Comparison of ENCODE assay signal across 19 cellular contexts in genomic region chr11:102467080-102467708, GRCh38. TPM values are rescaled to one million over a fixed set of nuclear protein-coding genes. Genes with fewer than 3 reads are reported as not detected.
DNase-seq lines count a peak whose midpoint lies in the region; ATAC-seq, FAIRE-seq and TF ChIP-seq lines count a peak whose summit lies in the region.
"Had no signal": no experiment of that assay in that cellular context is flagged by ENCODE, and none has a peak within 500 bp of the region (broad histone marks: within the 10 kb centered on the region; RNA-seq: fewer than 3 reads in every experiment).

No MANE protein-coding gene starts in this region.

- H3K27me3 ChIP-seq in foreskin keratinocyte, result no peaks in the 10 kb centered on the region
- no peaks in the 10 kb centered on the region for H3K27me3 ChIP-seq in right lobe of liver
- no peaks in the 10 kb centered on the region for H3K27me3 ChIP-seq in HepG2 (ENCODE audit: control insufficient read depth in 1 of 2, insufficient read depth in 2 of 2, low read length in 2 of 2)
- H3K27me3 ChIP-seq: spleen had no signal

- WGBS in right lobe of liver (ENCODE audit: insufficient coverage, low coverage, low lambda C conversion rate, missing lambda C conversion rate), result 96% methylated on average over 3 of the region's 4 CpGs
- 99% methylated on average over 4 of the region's 4 CpGs for WGBS in HepG2 (ENCODE audit: low lambda C conversion rate)

- intact Hi-C loops in OCI-LY7 (cut with micrococcal nuclease; ENCODE audit: unreplicated experiment), result no loop called here
- intact Hi-C loops in right lobe of liver (cut with DNase I), result no loop called here
- intact Hi-C loops in HepG2 (cut with micrococcal nuclease; ENCODE audit: unreplicated experiment), result no loop called here

- no peak for TF ChIP-seq POLR2A in right lobe of liver (IDR thresholded peaks at IDR 0.05)
- TF ChIP-seq POLR2A in HepG2 (IDR thresholded peaks at IDR 0.05; ENCODE audit: insufficient read depth in 1 of 2, low read depth in 2 of 2, low read length in 2 of 2), result no peak

- in situ Hi-C loops in HepG2 (cut with HindIII; ENCODE audit: extremely low pct_ligation_motif_present, low pct_unique_long_range_greater_than_20kb), result no loop called here

- TF ChIP-seq RAD21 in HepG2 (CRISPR knock-in tag; IDR thresholded peaks at IDR 0.05), result no peak

- POLR2A ChIA-PET in OCI-LY7 (lab: Charles Lee) (interaction anchor here (1.1 to 2.7 kb wide), 12 partner anchors 9 to 146 kb away, joined by 3 to 14 read pairs (median 6); partner anchors contain the start of gene TMEM123), GM10248 (lab: Yijun Ruan, JAX) (no interaction called here), HepG2 (lab: Yijun Ruan, JAX) (interaction anchor here (1.4 kb wide), 1 partner anchor 9 kb away, joined by 3 read pairs; no protein-coding TSS in a partner anchor)

- H3K4me1 Mint-ChIP-seq in stimulated activated memory B cell treated with anti-CD40 and anti-IgM and Interleukin-4, amounts not matched to agents 10 μg/mL and 1 μg/mL and 100 μg/mL, for 72 hours, result peaks cover 53% of the 10 kb centered on the region
- H3K4me1 Mint-ChIP-seq: GM23338 had no signal

- DNase-seq in HPDE6-E6E7 (ENCODE audit: extremely low spot score), result peak; percentile 54
- no peak for DNase-seq in OCI-LY7 (ENCODE audit: low spot score)
- DNase-seq in foreskin keratinocyte, result peak in 1 of 2 donors; percentile 57
- DNase-seq in right lobe of liver, result no peak
- no peak for DNase-seq in GM10248 (ENCODE audit: extremely low spot score)
- DNase-seq in HepG2 (ENCODE audit: low spot score), result no peak
- DNase-seq: activated CD8-positive, alpha-beta memory T cell treated with anti-CD3 and anti-CD28 coated beads, Interleukin-2, amount 10 ng/mL, durations not matched to agents 7 days and 5 days; activated gamma-delta T cell; head of caudate nucleus; islet precursor cell; midbrain; NCI-H187; spleen had no signal

- H3K27ac ChIP-seq in OCI-LY7 (ENCODE audit: low read depth, low read length, poor library complexity, severe bottlenecking), result no peak overlapping the region
- no peak overlapping the region for H3K27ac ChIP-seq in foreskin keratinocyte
- no peak overlapping the region for H3K27ac ChIP-seq in right lobe of liver
- H3K27ac ChIP-seq in HepG2 (ENCODE audit: extremely low read length, insufficient read depth, low read length), result no peak overlapping the region
- H3K27ac ChIP-seq: RWPE1, spleen had no signal

- H3K4me3 ChIP-seq in OCI-LY7 (ENCODE audit: low read depth, low read length, poor library complexity, severe bottlenecking) (no peak overlapping the region), right lobe of liver (no peak overlapping the region), HepG2 (replicated peaks in 1 of 3; ENCODE audit: insufficient read depth in 1 of 3, low read depth in 2 of 3, low read length in 3 of 3) (no peak overlapping the region)
- H3K4me3 ChIP-seq: GM23338, spleen had no signal

- ATAC-seq in foreskin keratinocyte, result peak; percentile 57
- no peak for ATAC-seq in stimulated activated memory B cell treated with anti-CD40 and anti-IgM and Interleukin-4, amounts not matched to agents 10 μg/mL and 1 μg/mL and 100 μg/mL, for 72 hours
- no peak for ATAC-seq in right lobe of liver
- ATAC-seq in HG02571 (IDR thresholded peaks at IDR 0.05; ENCODE audit: unreplicated experiment), result no peak
- no peak for ATAC-seq in HepG2
- ATAC-seq: activated CD8-positive, alpha-beta memory T cell treated with anti-CD3 and anti-CD28 coated beads, Interleukin-2, amount 10 ng/mL, durations not matched to agents 7 days and 5 days; GM23338 had no signal

- H3K79me2 ChIP-seq in OCI-LY7 (ENCODE audit: insufficient read depth, low read depth, low read length) (no peaks in the 10 kb centered on the region), HepG2 (ENCODE audit: insufficient read depth, low read length) (no peaks in the 10 kb centered on the region)

- FAIRE-seq in HepG2 (lab: Jason Lieb, UNC), result no peak

- H3K4me1 ChIP-seq in OCI-LY7 (ENCODE audit: insufficient read depth, low read length, poor library complexity, severe bottlenecking) (peaks cover 74% of the 10 kb centered on the region), foreskin keratinocyte (peaks cover 20% of the 10 kb centered on the region), right lobe of liver (peaks cover 0 to 9% (median 3%) of the 10 kb centered on the region in 4 donors), HepG2 (ENCODE audit: insufficient read depth, low read length) (peaks cover 90% of the 10 kb centered on the region)

- H2AFZ ChIP-seq in OCI-LY7 (ENCODE audit: low read length), result peak overlapping the region; percentile 89; the same call in 1 of the 2 replicates
- H2AFZ ChIP-seq in HepG2 (ENCODE audit: low read length), result no peak overlapping the region
- H2AFZ ChIP-seq: GM23338 had no signal

- H3K9me2 ChIP-seq in OCI-LY7 (ENCODE audit: insufficient read depth, low read length), result no peaks in the 10 kb centered on the region

- peak overlapping the region; percentile 40 for H3K27ac Mint-ChIP-seq in stimulated activated memory B cell treated with anti-CD40 and anti-IgM and Interleukin-4, amounts not matched to agents 10 μg/mL and 1 μg/mL and 100 μg/mL, for 72 hours
- H3K27ac Mint-ChIP-seq: activated CD8-positive, alpha-beta memory T cell treated with anti-CD3 and anti-CD28 coated beads, Interleukin-2, amount 10 ng/mL, durations not matched to agents 7 days and 5 days; GM23338; T-helper 1 cell treated with Interleukin-12 subunit alpha and Interleukin-12 subunit beta and Interleukin-4 antibody, amounts not matched to agents 30 μg/mL and 1 μg/mL, for 36 hours had no signal

- no peak overlapping the region for H3K4me3 Mint-ChIP-seq in stimulated activated memory B cell treated with anti-CD40 and anti-IgM and Interleukin-4, amounts not matched to agents 10 μg/mL and 1 μg/mL and 100 μg/mL, for 72 hours
- H3K4me3 Mint-ChIP-seq: activated CD8-positive, alpha-beta memory T cell treated with anti-CD3 and anti-CD28 coated beads, Interleukin-2, amount 10 ng/mL, durations not matched to agents 7 days and 5 days; B cell; GM23338 had no signal

- H3K36me3 ChIP-seq in OCI-LY7 (ENCODE audit: insufficient read depth, low read length), result no peaks in the 10 kb centered on the region
- H3K36me3 ChIP-seq in right lobe of liver, result no peaks in the 10 kb centered on the region
- H3K36me3 ChIP-seq in HepG2 (replicated peaks in 1 of 2; ENCODE audit: control insufficient read depth in 1 of 2, insufficient read depth in 2 of 2, low read length in 2 of 2), result no peaks in the 10 kb centered on the region
- H3K36me3 ChIP-seq: spleen had no signal

- H3K27me3 Mint-ChIP-seq in stimulated activated memory B cell treated with anti-CD40 and anti-IgM and Interleukin-4, amounts not matched to agents 10 μg/mL and 1 μg/mL and 100 μg/mL, for 72 hours, result no peaks in the 10 kb centered on the region
- H3K27me3 Mint-ChIP-seq: activated CD8-positive, alpha-beta memory T cell treated with anti-CD3 and anti-CD28 coated beads, Interleukin-2, amount 10 ng/mL, durations not matched to agents 7 days and 5 days; B cell had no signal

- no peak for TF ChIP-seq EP300 in HepG2 (IDR thresholded peaks at IDR 0.05; ENCODE audit: low read depth in 2 of 2, low read length in 2 of 2)
- TF ChIP-seq EP300 in HepG2 (CRISPR knock-in tag; IDR thresholded peaks at IDR 0.05; ENCODE audit: borderline replicate concordance), result no peak

- H4K20me1 ChIP-seq in OCI-LY7 (ENCODE audit: insufficient read depth, low read length), result no peaks in the 10 kb centered on the region
- H4K20me1 ChIP-seq in HepG2 (ENCODE audit: insufficient read depth, low read length), result no peaks in the 10 kb centered on the region

- H3K9me3 Mint-ChIP-seq in stimulated activated memory B cell treated with anti-CD40 and anti-IgM and Interleukin-4, amounts not matched to agents 10 μg/mL and 1 μg/mL and 100 μg/mL, for 72 hours, result no peaks in the 10 kb centered on the region
- H3K9me3 Mint-ChIP-seq: GM23338; T-helper 1 cell treated with Interleukin-12 subunit alpha and Interleukin-12 subunit beta and Interleukin-4 antibody, amounts not matched to agents 30 μg/mL and 1 μg/mL, for 36 hours had no signal

- TF ChIP-seq CTCF in OCI-LY7 (conservative IDR thresholded peaks at IDR 0.05; ENCODE audit: low read length) (no peak), foreskin keratinocyte (conservative IDR thresholded peaks at IDR 0.05) (no peak), right lobe of liver (IDR thresholded peaks at IDR 0.05) (no peak), GM10248 (IDR thresholded peaks at IDR 0.05; ENCODE audit: control extremely low read depth, extremely low read depth, low read depth, missing control alignments) (no peak), HepG2 (CRISPR knock-in tag; IDR thresholded peaks at IDR 0.05) (no peak)

- H3K9ac ChIP-seq in HepG2 (ENCODE audit: insufficient read depth, low read depth, low read length), result no peak overlapping the region

- H3K36me3 Mint-ChIP-seq in stimulated activated memory B cell treated with anti-CD40 and anti-IgM and Interleukin-4, amounts not matched to agents 10 μg/mL and 1 μg/mL and 100 μg/mL, for 72 hours, result no peaks in the 10 kb centered on the region
- H3K36me3 Mint-ChIP-seq: activated CD8-positive, alpha-beta memory T cell treated with anti-CD3 and anti-CD28 coated beads, Interleukin-2, amount 10 ng/mL, durations not matched to agents 7 days and 5 days had no signal

- H3K9me3 ChIP-seq in OCI-LY7 (ENCODE audit: low read length), result no peaks in the 10 kb centered on the region
- H3K9me3 ChIP-seq in right lobe of liver, result no peaks in the 10 kb centered on the region
- no peaks in the 10 kb centered on the region for H3K9me3 ChIP-seq in HepG2 (ENCODE audit: low read length)
- H3K9me3 ChIP-seq: spleen had no signal

- BruUV-seq in OCI-LY7 (replicated peaks; lab: Mats Ljungman, UMichigan) (no TSS peak), HepG2 (replicated peaks; lab: Mats Ljungman, UMichigan) (no TSS peak)

- CTCF ChIA-PET in OCI-LY7 (lab: Charles Lee; ENCODE audit: unreplicated experiment), result interaction anchor here (1.1 kb wide), 1 partner anchor 12 kb away, joined by 4 read pairs; no protein-coding TSS in a partner anchor
- CTCF ChIA-PET in GM10248 (lab: Yijun Ruan, JAX), result interaction anchor here (0.7 to 2.2 kb wide), 7 partner anchors 9 to 76 kb away, joined by 3 to 10 read pairs (median 3); partner anchors contain the start of gene TMEM123
- CTCF ChIA-PET in HepG2 (lab: Yijun Ruan, JAX; ENCODE audit: low intra/inter-chr PET ratio, low total read pairs), result no interaction called here

- H3K4me2 ChIP-seq in OCI-LY7 (ENCODE audit: low read length), result peak overlapping the region; percentile 43
- no peak overlapping the region for H3K4me2 ChIP-seq in HepG2 (ENCODE audit: low read depth, low read length)
- H3K4me2 ChIP-seq: GM23338 had no signal

RNA-seq across cellular contexts. Expression of gene TMEM123, which starts 14.6 kb away (rescaled TPM):
- 83.3 and 127 TPM in 2 replicates for total RNA-seq in OCI-LY7 (2014; rRNA removed; shearing (Covaris generic))
- 232 and 261 TPM in 2 replicates for total RNA-seq in OCI-LY7 (2022)
- total RNA-seq in foreskin keratinocyte, result 213 and 269 TPM in 2 replicates
- 54.6 and 70.6 TPM in 2 replicates for polyA plus RNA-seq in foreskin keratinocyte
- 100 to 1,000 TPM; 173 to 557 (median 229) TPM for total RNA-seq in right lobe of liver
- 265 and 365 TPM in 2 replicates for total RNA-seq in HepG2 (2016; rRNA removed; fragmentation: Illumina TruSeq; extraction: Trizol)
- 106 and 111 TPM in 2 replicates for total RNA-seq in HepG2 (2016; cell fraction: cytosol; rRNA removed; fragmentation: Illumina TruSeq; extraction: Trizol; ENCODE audit: low read depth)
- 253 and 367 TPM in 2 replicates for total RNA-seq in HepG2 (2016; cell fraction: insoluble cytoplasmic fraction; rRNA removed; fragmentation: Illumina TruSeq; extraction: Trizol)
- total RNA-seq in HepG2 (2016; cell fraction: membrane; rRNA removed; fragmentation: Illumina TruSeq; extraction: Trizol), result 267 and 271 TPM in 2 replicates
- total RNA-seq in HepG2 (2016; cell fraction: nucleus; rRNA removed; fragmentation: Illumina TruSeq; extraction: Trizol), result 271 and 302 TPM in 2 replicates
- polyA plus RNA-seq in HepG2 (2011; rRNA removed), result 2,108 and 2,761 TPM in 2 replicates
- polyA plus RNA-seq in HepG2 (2011; cell fraction: cytosol; rRNA removed), result 1,026 and 1,553 TPM in 2 replicates
- 209 and 224 TPM in 2 replicates for polyA plus RNA-seq in HepG2 (2011; cell fraction: nucleus; rRNA removed)
- polyA plus RNA-seq in HepG2 (2012), result 787 and 938 TPM in 2 replicates
- polyA plus RNA-seq in HepG2 (2016; cell fraction: cytosol; fragmentation: Illumina TruSeq; extraction: Trizol; ENCODE audit: low read depth), result 159 and 182 TPM in 2 replicates
- polyA plus RNA-seq in HepG2 (2016; cell fraction: insoluble cytoplasmic fraction; fragmentation: Illumina TruSeq; extraction: Trizol; ENCODE audit: low read depth), result 316 and 330 TPM in 2 replicates
- 230 and 256 TPM in 2 replicates for polyA plus RNA-seq in HepG2 (2016; cell fraction: membrane; fragmentation: Illumina TruSeq; extraction: Trizol; ENCODE audit: low read depth)
- 368 and 391 TPM in 2 replicates for polyA plus RNA-seq in HepG2 (2016; cell fraction: nucleus; fragmentation: Illumina TruSeq; extraction: Trizol; ENCODE audit: insufficient read depth, low read depth)
- 117 and 454 TPM in 2 replicates for polyA minus RNA-seq in HepG2 (2011; rRNA and poly(A)+ RNA removed; ENCODE audit: low replicate concordance)
- polyA minus RNA-seq in HepG2 (2011; cell fraction: cytosol; rRNA and poly(A)+ RNA removed), result 1,086 and 1,277 TPM in 2 replicates
- 441 and 760 TPM in 2 replicates for polyA minus RNA-seq in HepG2 (2011; cell fraction: nucleus; rRNA and poly(A)+ RNA removed)
